ENCODE assay signal across 8 cellular contexts in the genomic region with DNA sequence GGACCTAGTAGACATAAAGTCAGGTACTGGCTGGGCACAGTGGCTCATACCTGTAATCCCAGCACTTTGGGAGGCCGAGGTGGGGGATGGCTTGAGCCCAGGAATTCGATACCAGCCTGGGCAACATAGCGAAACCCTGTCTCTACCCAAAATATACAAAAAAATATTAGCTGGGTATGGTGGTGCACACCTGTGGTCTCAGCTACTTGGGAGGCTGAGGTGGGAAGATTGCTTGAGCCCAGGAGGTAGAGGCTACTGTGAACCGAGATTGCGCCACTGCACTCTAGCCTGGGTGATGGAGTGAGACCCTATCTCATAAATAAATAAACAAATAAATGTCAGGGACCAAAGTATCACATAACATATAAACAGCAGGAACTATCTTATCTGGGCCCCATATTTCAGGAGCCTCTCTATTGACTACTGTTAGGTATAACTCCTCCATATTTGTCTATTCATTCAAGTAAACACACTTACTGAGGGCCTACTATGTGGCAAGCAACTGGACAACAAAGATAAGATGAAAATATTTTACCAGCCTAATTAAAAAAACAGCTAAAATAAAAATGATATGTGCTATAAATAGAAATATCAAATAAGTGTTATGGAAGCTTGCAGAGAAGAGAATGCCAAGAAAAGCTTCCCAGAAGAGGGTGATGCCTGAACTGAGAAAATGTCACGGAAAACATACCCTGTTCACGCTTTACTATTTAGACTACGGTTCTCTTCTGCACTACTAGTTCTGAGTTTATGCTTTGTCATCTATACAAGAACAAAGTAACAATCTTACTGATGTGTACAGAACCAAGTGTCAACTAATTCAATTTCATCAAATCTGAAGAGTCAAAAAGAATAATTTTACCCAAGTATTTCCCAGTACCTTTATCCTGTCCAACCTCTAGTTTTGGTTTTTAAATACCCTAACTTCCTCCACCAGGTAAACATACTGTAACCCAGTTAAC. TPM values are rescaled to one million over a fixed set of nuclear protein-coding genes. Genes with fewer than 3 reads are reported as not detected.
DNase-seq lines count a peak whose midpoint lies in the region; ATAC-seq and TF ChIP-seq lines count a peak whose summit lies in the region.
"Had no signal": no experiment of that assay in that cellular context is flagged by ENCODE, and none has a peak within 500 bp of the region (broad histone marks: within the 10 kb centered on the region; RNA-seq: fewer than 3 reads in every experiment).

No MANE protein-coding gene starts in this region.

- peaks cover 5% of the 10 kb centered on the region for H3K4me1 ChIP-seq in iPS-15b (ENCODE audit: control insufficient read depth, insufficient read depth, low read length)
- H3K4me1 ChIP-seq in smooth muscle cell (ENCODE audit: low read depth): peaks cover 15% of the 10 kb centered on the region

- H3K27me3 Mint-ChIP-seq in activated CD8-positive, alpha-beta memory T cell treated with anti-CD3 and anti-CD28 coated beads, Interleukin-2, amount 10 ng/mL, durations not matched to agents 7 days and 5 days: no peaks in the 10 kb centered on the region

- peak overlapping the region; percentile 97 for H3K27ac Mint-ChIP-seq in activated CD8-positive, alpha-beta memory T cell treated with anti-CD3 and anti-CD28 coated beads, Interleukin-2, amount 10 ng/mL, durations not matched to agents 7 days and 5 days

- in situ Hi-C loops in KBM-7 (cut with MboI; ENCODE audit: low pct_unique_long_range_greater_than_20kb, low sequenced_read_pairs): no loop called here

- no peak overlapping the region for H3K9ac ChIP-seq in iPS-15b (ENCODE audit: low read depth, low read length)
- H3K9ac ChIP-seq in smooth muscle cell (ENCODE audit: low read depth): peak overlapping the region; percentile 97

- WGBS in smooth muscle cell (ENCODE audit: low lambda C conversion rate): 96% methylated on average over 8 of the region's 8 CpGs

- CTCF ChIA-PET in activated CD8-positive, alpha-beta memory T cell treated with anti-CD3 and anti-CD28 coated beads, Interleukin-2, amount 10 ng/mL, durations not matched to agents 7 days and 5 days (lab: Charles Lee): interaction anchor here (0.7 to 2.4 kb wide), 6 partner anchors 8 to 277 kb away, joined by 3 to 17 read pairs (median 4); a partner anchor contains a TSS

- TF ChIP-seq CTCF in HL-60 (IDR thresholded peaks at IDR 0.05; ENCODE audit: insufficient read depth, low read length): no peak
- TF ChIP-seq CTCF in smooth muscle cell (IDR thresholded peaks at IDR 0.05; ENCODE audit: borderline replicate concordance, insufficient read depth, poor library complexity, severe bottlenecking): no peak

- H3K4me1 Mint-ChIP-seq in activated CD8-positive, alpha-beta memory T cell treated with anti-CD3 and anti-CD28 coated beads, Interleukin-2, amount 10 ng/mL, durations not matched to agents 7 days and 5 days: peaks cover 44% of the 10 kb centered on the region

- H3K27me3 ChIP-seq in HL-60 (ENCODE audit: insufficient read depth, poor library complexity, severe bottlenecking): no peaks in the 10 kb centered on the region
- no peaks in the 10 kb centered on the region for H3K27me3 ChIP-seq in iPS-15b (ENCODE audit: control insufficient read depth, insufficient read depth, low read length)
- no peaks in the 10 kb centered on the region for H3K27me3 ChIP-seq in smooth muscle cell (ENCODE audit: low read depth)

- no peaks in the 10 kb centered on the region for H3K9me3 ChIP-seq in iPS-15b (ENCODE audit: control insufficient read depth, insufficient read depth, low read length)
- no peaks in the 10 kb centered on the region for H3K9me3 ChIP-seq in smooth muscle cell (replicated peaks; ENCODE audit: low read depth)

- no peak overlapping the region; the same call in 1 of the 2 replicates for H3K4me3 ChIP-seq in HL-60 (replicated peaks; ENCODE audit: insufficient read depth, low read length)
- peak overlapping the region; percentile 99 for H3K4me3 ChIP-seq in iPS-15b (ENCODE audit: low read depth, low read length)
- peak overlapping the region; percentile 85 for H3K4me3 ChIP-seq in smooth muscle cell

- no peaks in the 10 kb centered on the region for H3K36me3 ChIP-seq in iPS-15b (ENCODE audit: control insufficient read depth, insufficient read depth, low read length)
- no peaks in the 10 kb centered on the region for H3K36me3 ChIP-seq in smooth muscle cell (ENCODE audit: low read depth)

- peaks cover 64% of the 10 kb centered on the region for H4K20me1 ChIP-seq in smooth muscle cell (ENCODE audit: low read depth)

- H3K36me3 Mint-ChIP-seq in activated CD8-positive, alpha-beta memory T cell treated with anti-CD3 and anti-CD28 coated beads, Interleukin-2, amount 10 ng/mL, durations not matched to agents 7 days and 5 days: peaks cover 37% of the 10 kb centered on the region

- no peak for ATAC-seq in activated CD8-positive, alpha-beta memory T cell treated with anti-CD3 and anti-CD28 coated beads, Interleukin-2, amount 10 ng/mL, durations not matched to agents 7 days and 5 days
- ATAC-seq in HG02610 (IDR thresholded peaks at IDR 0.05; ENCODE audit: unreplicated experiment): no peak

- no peaks in the 10 kb centered on the region for H3K9me3 Mint-ChIP-seq in activated CD8-positive, alpha-beta memory T cell treated with anti-CD3 and anti-CD28 coated beads, Interleukin-2, amount 10 ng/mL, durations not matched to agents 7 days and 5 days (ENCODE audit: low read depth)

- no peaks in the 10 kb centered on the region for H3F3A ChIP-seq in smooth muscle cell (ENCODE audit: low read depth)

- H3K4me3 Mint-ChIP-seq in activated CD8-positive, alpha-beta memory T cell treated with anti-CD3 and anti-CD28 coated beads, Interleukin-2, amount 10 ng/mL, durations not matched to agents 7 days and 5 days: peak overlapping the region; percentile 89

- H3K79me2 ChIP-seq in smooth muscle cell (ENCODE audit: low read depth): peaks cover 69% of the 10 kb centered on the region

- no peak overlapping the region for H2AFZ ChIP-seq in smooth muscle cell (ENCODE audit: low read depth)

- H3K27ac ChIP-seq in HL-60 (replicated peaks): peak overlapping the region; percentile 95
- peak overlapping the region; percentile 96 for H3K27ac ChIP-seq in smooth muscle cell (ENCODE audit: low read depth)

- H3K4me2 ChIP-seq in smooth muscle cell: peak overlapping the region; percentile 98

- DNase-seq in HL-60 (ENCODE audit: low read depth in 1 of 2, low spot score in 1 of 2) (no peak), smooth muscle cell (lab: John Stamatoyannopoulos, UW; ENCODE audit: unreplicated experiment) (no peak), amygdala (lab: John Stamatoyannopoulos, UW) (no peak), KBM-7 (no peak)
- DNase-seq in activated CD8-positive, alpha-beta memory T cell treated with anti-CD3 and anti-CD28 coated beads, Interleukin-2, amount 10 ng/mL, durations not matched to agents 7 days and 5 days: no peak
- DNase-seq: NCI-H226 had no signal

RNA-seq across cellular contexts. Expression of a gene that starts 1.9 kb away (rescaled TPM):
- 100 to 1,000 TPM; 106 to 108 TPM for total RNA-seq in activated CD8-positive, alpha-beta memory T cell treated with anti-CD3 and anti-CD28 coated beads, Interleukin-2, amount 10 ng/mL, durations not matched to agents 7 days and 5 days
- 81.8 and 84.0 TPM in 2 replicates for total RNA-seq in smooth muscle cell
- polyA plus RNA-seq in smooth muscle cell: 15.8 and 19.6 TPM in 2 replicates

RNA-seq across cellular contexts. Expression of a gene that starts 12.9 kb away (rescaled TPM):
- 10 to 100 TPM; 22.7 to 23.5 TPM for total RNA-seq in activated CD8-positive, alpha-beta memory T cell treated with anti-CD3 and anti-CD28 coated beads, Interleukin-2, amount 10 ng/mL, durations not matched to agents 7 days and 5 days
- total RNA-seq in smooth muscle cell: 8.7 and 9.5 TPM in 2 replicates
- polyA plus RNA-seq in smooth muscle cell: 10.9 and 22.9 TPM in 2 replicates

RNA-seq across cellular contexts. Expression of a gene that starts 45.3 kb away (rescaled TPM):
- total RNA-seq in activated CD8-positive, alpha-beta memory T cell treated with anti-CD3 and anti-CD28 coated beads, Interleukin-2, amount 10 ng/mL, durations not matched to agents 7 days and 5 days: 100 to 1,000 TPM; 154 to 163 TPM
- total RNA-seq in smooth muscle cell: 20.2 and 20.7 TPM in 2 replicates
- 32.7 and 51.3 TPM in 2 replicates for polyA plus RNA-seq in smooth muscle cell
